Comparison of ENCODE assay signal across 8 cellular contexts in genomic region chr1:110339427-110340206, GRCh38. TPM values are rescaled to one million over a fixed set of nuclear protein-coding genes. Genes with fewer than 3 reads are reported as not detected.
DNase-seq lines count a peak whose midpoint lies in the region; ATAC-seq lines count a peak whose summit lies in the region.

No MANE protein-coding gene starts in this region.

- DNase-seq in NOMO-1 (lab: John Stamatoyannopoulos, UW; ENCODE audit: unreplicated experiment in 2 of 2) = peak; percentile 23 to 52
- no peak for DNase-seq in NOMO-1 treated with dmso at 0.1 percent for 144 hours (lab: John Stamatoyannopoulos, UW; ENCODE audit: unreplicated experiment)
- peak; percentile 74 for DNase-seq in MG63
- peak; percentile 50 for DNase-seq in activated CD4-positive, alpha-beta T cell treated with anti-CD3 and anti-CD28 coated beads, Interleukin-2, amount 50 U/mL, for 1 hour
- peak; percentile 72 for DNase-seq in stimulated activated naive CD8-positive, alpha-beta T cell treated with anti-CD3 and anti-CD28 coated beads, Interleukin-15, Interleukin-2, amounts not matched to agents 100 U/mL and 50 U/mL, for 24 hours
- no peak for DNase-seq in NCI-H2107 treated with DMSO at 0.1 percent for 48 hours (lab: John Stamatoyannopoulos, UW; ENCODE audit: unreplicated experiment)

- peak overlapping the region; percentile 98 for H3K4me3 ChIP-seq in MG63
- H3K4me3 ChIP-seq in endocrine pancreas (ENCODE audit: control insufficient read depth, insufficient read depth, low read length) = peak overlapping the region; percentile 44
- H3K4me3 ChIP-seq in mucosa of rectum (ENCODE audit: low read length in 2 of 2) = peak overlapping the region; percentile 97 to 98

- H3K36me3 ChIP-seq in MG63 (peaks cover 52% of the 10 kb centered on the region), endocrine pancreas (ENCODE audit: control insufficient read depth, insufficient read depth, low read length) (no peaks in the 10 kb centered on the region), mucosa of rectum (ENCODE audit: control insufficient read depth in 2 of 2, insufficient read depth in 2 of 2, low read length in 2 of 2) (peaks cover 11 to 19% of the 10 kb centered on the region in 2 donors)

- H3K4me1 ChIP-seq in endocrine pancreas (ENCODE audit: control insufficient read depth, insufficient read depth, low read length) = peaks cover 27% of the 10 kb centered on the region
- H3K4me1 ChIP-seq in mucosa of rectum (ENCODE audit: control insufficient read depth in 2 of 2, insufficient read depth in 2 of 2, low read length in 2 of 2) = peaks cover 50 to 54% of the 10 kb centered on the region in 2 donors

- peak; percentile 2 for ATAC-seq in stimulated activated naive CD8-positive, alpha-beta T cell treated with anti-CD3 and anti-CD28 coated beads, Interleukin-15, Interleukin-2, amounts not matched to agents 100 U/mL and 50 U/mL, for 24 hours

- H3K27me3 ChIP-seq in MG63 (no peaks in the 10 kb centered on the region), endocrine pancreas (ENCODE audit: control insufficient read depth, insufficient read depth, low read length) (no peaks in the 10 kb centered on the region), mucosa of rectum (ENCODE audit: control insufficient read depth in 2 of 2, insufficient read depth in 2 of 2, low read length in 2 of 2) (no peaks in the 10 kb centered on the region)

- H3K27ac ChIP-seq in mucosa of rectum (ENCODE audit: low read depth in 2 of 2, low read length in 2 of 2) = peak overlapping the region; percentile 89 to 99

- H3K9ac ChIP-seq in endocrine pancreas (ENCODE audit: control insufficient read depth, insufficient read depth, low read length) = peak overlapping the region; percentile 86
- peak overlapping the region; percentile 83 to 91 for H3K9ac ChIP-seq in mucosa of rectum (ENCODE audit: low read depth in 1 of 2, low read length in 2 of 2)

- H3K9me3 ChIP-seq in MG63 (no peaks in the 10 kb centered on the region), endocrine pancreas (ENCODE audit: control insufficient read depth, low read length) (no peaks in the 10 kb centered on the region), mucosa of rectum (ENCODE audit: control insufficient read depth in 2 of 2, low read length in 2 of 2) (no peaks in the 10 kb centered on the region)

RNA-seq across cellular contexts. Expression of gene RBM15, which starts 0.4 kb away (rescaled TPM):
- total RNA-seq in MG63 (2014; rRNA removed; shearing (Covaris generic); ENCODE audit: low replicate concordance) = 25.5 and 26.0 TPM in 2 replicates

RNA-seq across cellular contexts. Expression of gene SLC16A4, which starts 51.2 kb away (rescaled TPM):
- 30.5 and 32.0 TPM in 2 replicates for total RNA-seq in MG63 (2014; rRNA removed; shearing (Covaris generic); ENCODE audit: low replicate concordance)

Comparison
In these comparisons a context has a peak if more than half of its experiments do, and no peak if none do; other contexts are left out.
1. DNase-seq: peak in NOMO-1 (2 of 2), MG63 (single experiment), activated CD4-positive, alpha-beta T cell treated with anti-CD3 and anti-CD28 coated beads, Interleukin-2, amount 50 U/mL, for 1 hour (single experiment) and stimulated activated naive CD8-positive, alpha-beta T cell treated with anti-CD3 and anti-CD28 coated beads, Interleukin-15, Interleukin-2, amounts not matched to agents 100 U/mL and 50 U/mL, for 24 hours (single experiment); none in NOMO-1 treated with dmso at 0.1 percent for 144 hours (single experiment) and NCI-H2107 treated with DMSO at 0.1 percent for 48 hours (single experiment).
2. H3K4me3 ChIP-seq: peak in every context shown above with its lines; median percentile 98 in MG63; 98 in mucosa of rectum; 44 in endocrine pancreas.